In the genomic region with DNA sequence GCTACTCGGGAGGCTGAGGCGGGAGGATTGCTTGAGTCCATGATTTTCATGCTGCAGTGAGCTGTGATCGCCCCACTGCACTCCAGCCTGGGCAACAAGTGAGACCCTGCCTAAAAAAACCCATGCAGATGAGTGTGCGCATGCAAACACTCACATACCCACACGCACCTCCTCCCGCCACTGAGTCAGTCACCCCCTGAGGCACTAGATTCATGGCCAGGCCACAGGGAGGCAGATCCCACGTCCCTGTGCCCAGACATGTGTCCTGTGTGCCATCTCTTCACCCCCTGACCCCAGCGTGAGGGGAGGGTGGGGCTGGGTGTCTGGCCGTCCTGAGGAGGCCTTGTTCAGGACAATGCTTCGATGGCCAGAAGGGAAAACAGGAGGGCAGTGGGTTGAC, we compare ENCODE assay signal across 25 cellular contexts.
"Had no signal": no experiment of that assay in that cellular context is flagged by ENCODE, and none has a peak within 500 bp of the region (broad histone marks: within the 10 kb centered on the region; RNA-seq: fewer than 3 reads in every experiment).

No MANE protein-coding gene starts in this region.

- H3K27ac Mint-ChIP-seq: activated CD4-positive, alpha-beta memory T cell treated with anti-CD3 and anti-CD28 coated beads, Interleukin-2, amount 10 ng/mL, durations not matched to agents 7 days and 5 days; activated CD4-positive, alpha-beta T cell treated with anti-CD3 and anti-CD28 coated beads, Interleukin-2, amount 10 ng/mL, durations not matched to agents 24 days and 14 days; activated naive CD4-positive, alpha-beta T cell treated with anti-CD3 and anti-CD28 coated beads for 36 hours; brain; nephron; T-helper 1 cell treated with Interleukin-12 subunit alpha and Interleukin-12 subunit beta and Interleukin-4 antibody, amounts not matched to agents 30 μg/mL and 1 μg/mL, for 36 hours; type B pancreatic cell had no signal

- H3K27me3 ChIP-seq: esophagus squamous epithelium, gastrocnemius medialis, sigmoid colon, vagina had no signal

- H3K4me1 ChIP-seq: sigmoid colon had no signal

- H3K4me3 ChIP-seq: esophagus squamous epithelium, gastrocnemius medialis, sigmoid colon, smooth muscle cell, thoracic aorta, vagina had no signal

- H3K4me3 Mint-ChIP-seq: activated CD4-positive, alpha-beta memory T cell treated with anti-CD3 and anti-CD28 coated beads, Interleukin-2, amount 10 ng/mL, durations not matched to agents 7 days and 5 days; activated CD4-positive, alpha-beta T cell treated with anti-CD3 and anti-CD28 coated beads, Interleukin-2, amount 10 ng/mL, durations not matched to agents 24 days and 14 days; activated naive CD4-positive, alpha-beta T cell treated with anti-CD3 and anti-CD28 coated beads for 36 hours; activated T-cell treated with anti-CD3 and anti-CD28 coated beads, Interleukin-2, amount 50 U/mL, for 72 hours; brain; memory B cell; nephron; T-helper 1 cell treated with Interleukin-12 subunit alpha and Interleukin-12 subunit beta and Interleukin-4 antibody, amounts not matched to agents 30 μg/mL and 1 μg/mL, for 36 hours; type B pancreatic cell had no signal

- DNase-seq: activated CD4-positive, alpha-beta memory T cell treated with anti-CD3 and anti-CD28 coated beads, Interleukin-2, amount 10 ng/mL, durations not matched to agents 7 days and 5 days; activated CD4-positive, alpha-beta T cell treated with anti-CD3 and anti-CD28 coated beads, Interleukin-2, amount 10 ng/mL, durations not matched to agents 24 days and 14 days; activated effector memory CD4-positive, alpha-beta T cell treated with Interleukin-2 at 50 U/mL for 16 hours; activated naive CD4-positive, alpha-beta T cell treated with anti-CD3 and anti-CD28 coated beads for 36 hours; activated T-cell treated with anti-CD3 and anti-CD28 coated beads, Interleukin-2, amount 50 U/mL, for 72 hours; central memory CD4-positive, alpha-beta T cell; esophagus squamous epithelium; gastrocnemius medialis; hippocampal formation; occipital lobe; sigmoid colon; stimulated activated CD4-positive, alpha-beta T cell treated with anti-CD3 and anti-CD28 coated beads, Interleukin-15, amount 100 ng/mL, for 24 hours; stimulated activated CD4-positive, alpha-beta T cell treated with anti-CD3 and anti-CD28 coated beads, Interleukin-2, amount 100 ng/mL, for 48 hours; stimulated activated CD8-positive, alpha-beta memory T cell treated with anti-CD3 and anti-CD28 coated beads, Interleukin-4, amount 100 ng/mL, for 48 hours; stimulated activated naive CD4-positive, alpha-beta T cell treated with Interleukin-2 at 50 U/mL for 16 hours had no signal

- H3K36me3 Mint-ChIP-seq: brain, type B pancreatic cell had no signal

- H3K9me3 Mint-ChIP-seq: activated CD4-positive, alpha-beta memory T cell treated with anti-CD3 and anti-CD28 coated beads, Interleukin-2, amount 10 ng/mL, durations not matched to agents 7 days and 5 days; activated CD4-positive, alpha-beta T cell treated with anti-CD3 and anti-CD28 coated beads, Interleukin-2, amount 10 ng/mL, durations not matched to agents 24 days and 14 days; activated naive CD4-positive, alpha-beta T cell treated with anti-CD3 and anti-CD28 coated beads for 36 hours; activated T-cell treated with anti-CD3 and anti-CD28 coated beads, Interleukin-2, amount 50 U/mL, for 72 hours; brain; memory B cell; nephron; T-helper 1 cell treated with Interleukin-12 subunit alpha and Interleukin-12 subunit beta and Interleukin-4 antibody, amounts not matched to agents 30 μg/mL and 1 μg/mL, for 36 hours; type B pancreatic cell had no signal

- FAIRE-seq: colon, islet of Langerhans had no signal

- ATAC-seq: activated T-cell treated with anti-CD3 and anti-CD28 coated beads, Interleukin-2, amount 50 U/mL, for 72 hours; gastrocnemius medialis had no signal

- H3K27me3 Mint-ChIP-seq: activated CD4-positive, alpha-beta memory T cell treated with anti-CD3 and anti-CD28 coated beads, Interleukin-2, amount 10 ng/mL, durations not matched to agents 7 days and 5 days; activated CD4-positive, alpha-beta T cell treated with anti-CD3 and anti-CD28 coated beads, Interleukin-2, amount 10 ng/mL, durations not matched to agents 24 days and 14 days; memory B cell; type B pancreatic cell had no signal

- H3K36me3 ChIP-seq: sigmoid colon, thoracic aorta, vagina had no signal

- H3K9me3 ChIP-seq: esophagus squamous epithelium, gastrocnemius medialis, sigmoid colon, thoracic aorta, vagina had no signal

- H3K27ac ChIP-seq: esophagus squamous epithelium, sigmoid colon, thoracic aorta, vagina had no signal
